12 cellular contexts compared by ENCODE assay signal in the genomic region with DNA sequence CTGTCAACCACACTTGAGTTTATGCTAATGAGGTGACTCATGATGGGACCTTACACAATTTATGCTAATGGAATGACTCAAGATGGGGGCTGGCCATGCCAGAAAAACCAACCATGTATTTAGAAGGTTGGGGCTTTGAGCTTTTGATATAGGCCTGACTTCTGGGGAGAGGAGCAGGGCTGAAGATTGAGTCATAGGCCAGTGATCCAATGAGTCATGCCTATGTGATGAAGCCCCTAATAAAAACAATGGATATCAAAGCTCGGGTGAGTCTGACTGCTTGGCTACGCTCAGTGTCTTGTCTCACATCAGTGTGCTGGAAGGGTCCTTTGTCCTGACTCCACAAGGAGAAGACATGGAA. TPM values are rescaled to one million over a fixed set of nuclear protein-coding genes. Genes with fewer than 3 reads are reported as not detected.
DNase-seq lines count a peak whose midpoint lies in the region; ATAC-seq, FAIRE-seq and TF ChIP-seq lines count a peak whose summit lies in the region.
"Had no signal": no experiment of that assay in that cellular context is flagged by ENCODE, and none has a peak within 500 bp of the region (broad histone marks: within the 10 kb centered on the region; RNA-seq: fewer than 3 reads in every experiment).

No MANE protein-coding gene starts in this region.

- H3K4me1 ChIP-seq in osteoblast (ENCODE audit: insufficient read depth, low read length) = no peaks in the 10 kb centered on the region
- H3K4me1 ChIP-seq in upper lobe of right lung = peaks cover 3% of the 10 kb centered on the region
- H3K4me1 ChIP-seq: vagina had no signal

- peaks cover 8% of the 10 kb centered on the region for H3K27me3 ChIP-seq in osteoblast (ENCODE audit: insufficient read depth, low read length)
- no peaks in the 10 kb centered on the region for H3K27me3 ChIP-seq in upper lobe of right lung
- H3K27me3 ChIP-seq: ovary, vagina had no signal

- H3K27ac Mint-ChIP-seq in dendritic cell treated with granulocyte-macrophage colony-stimulating factor and Interleukin-4, amounts not matched to agents 40 ng/mL and 50 ng/mL, for 4 days = peak overlapping the region; percentile 16
- H3K27ac Mint-ChIP-seq: activated naive CD4-positive, alpha-beta T cell treated with anti-CD3 and anti-CD28 coated beads, Interleukin-2, amount 50 U/mL, for 24 hours had no signal

- FAIRE-seq in H54 (lab: Jason Lieb, UNC) = no peak
- FAIRE-seq: endometrium had no signal

- H3K9me3 ChIP-seq in osteoblast (ENCODE audit: low read depth, low read length) (no peaks in the 10 kb centered on the region), upper lobe of right lung (no peaks in the 10 kb centered on the region)
- H3K9me3 ChIP-seq: ovary, vagina had no signal

- H3K36me3 ChIP-seq in osteoblast (ENCODE audit: insufficient read depth, low read length) = no peaks in the 10 kb centered on the region
- no peaks in the 10 kb centered on the region for H3K36me3 ChIP-seq in upper lobe of right lung
- H3K36me3 ChIP-seq: ovary, vagina had no signal

- H3K27me3 Mint-ChIP-seq in dendritic cell treated with granulocyte-macrophage colony-stimulating factor and Interleukin-4, amounts not matched to agents 40 ng/mL and 50 ng/mL, for 4 days = no peaks in the 10 kb centered on the region
- H3K27me3 Mint-ChIP-seq: activated naive CD4-positive, alpha-beta T cell treated with anti-CD3 and anti-CD28 coated beads, Interleukin-2, amount 50 U/mL, for 24 hours had no signal

- no peak for ATAC-seq in upper lobe of right lung

- no peak overlapping the region for H3K4me2 ChIP-seq in osteoblast (ENCODE audit: insufficient read depth, low read length)

- peaks cover 52% of the 10 kb centered on the region for H3K4me1 Mint-ChIP-seq in dendritic cell treated with granulocyte-macrophage colony-stimulating factor and Interleukin-4, amounts not matched to agents 40 ng/mL and 50 ng/mL, for 4 days (ENCODE audit: low read depth)
- H3K4me1 Mint-ChIP-seq: activated naive CD4-positive, alpha-beta T cell treated with anti-CD3 and anti-CD28 coated beads, Interleukin-2, amount 50 U/mL, for 24 hours had no signal

- TF ChIP-seq POLR2A in H54 (IDR thresholded peaks at IDR 0.05; ENCODE audit: low read depth, low read length) = no peak

- peaks cover 11% of the 10 kb centered on the region for H3K36me3 Mint-ChIP-seq in dendritic cell treated with granulocyte-macrophage colony-stimulating factor and Interleukin-4, amounts not matched to agents 40 ng/mL and 50 ng/mL, for 4 days (ENCODE audit: low read depth)
- H3K36me3 Mint-ChIP-seq: activated naive CD4-positive, alpha-beta T cell treated with anti-CD3 and anti-CD28 coated beads, Interleukin-2, amount 50 U/mL, for 24 hours had no signal

- peaks cover 8% of the 10 kb centered on the region for H3K9me3 Mint-ChIP-seq in dendritic cell treated with granulocyte-macrophage colony-stimulating factor and Interleukin-4, amounts not matched to agents 40 ng/mL and 50 ng/mL, for 4 days
- H3K9me3 Mint-ChIP-seq: activated naive CD4-positive, alpha-beta T cell treated with anti-CD3 and anti-CD28 coated beads, Interleukin-2, amount 50 U/mL, for 24 hours had no signal

- H3K4me3 ChIP-seq in osteoblast (ENCODE audit: insufficient read depth, low read length) (no peak overlapping the region), upper lobe of right lung (no peak overlapping the region)
- H3K4me3 ChIP-seq: ovary, vagina had no signal

- peak; percentile 73 for DNase-seq in ELF-1 (ENCODE audit: low read depth, low spot score)
- DNase-seq in M059J (ENCODE audit: low read depth) = peak; percentile 70
- DNase-seq in osteoblast (ENCODE audit: insufficient read length, low spot score, missing footprints) = peak; percentile 86
- DNase-seq in upper lobe of right lung = no peak
- no peak for DNase-seq in medulla oblongata (ENCODE audit: extremely low spot score)
- DNase-seq in H54 (ENCODE audit: insufficient read length, low spot score) = no peak
- DNase-seq: NCI-H1436 treated with DMSO at 0.1 percent for 48 hours, ovary had no signal

- intact Hi-C loops in dendritic cell treated with granulocyte-macrophage colony-stimulating factor and Interleukin-4, amounts not matched to agents 40 ng/mL and 50 ng/mL, for 4 days (cut with micrococcal nuclease) = no loop called here
- intact Hi-C loops in upper lobe of right lung (cut with DNase I) = no loop called here

- H3K27ac ChIP-seq in osteoblast (ENCODE audit: low read depth, low read length) (no peak overlapping the region), upper lobe of right lung (no peak overlapping the region)
- H3K27ac ChIP-seq: ovary, vagina had no signal

- TF ChIP-seq CTCF in osteoblast (IDR thresholded peaks at IDR 0.05; ENCODE audit: extremely low read depth, low read depth, low read length) (no peak), upper lobe of right lung (IDR thresholded peaks at IDR 0.05) (no peak)

- H3K4me3 Mint-ChIP-seq in dendritic cell treated with granulocyte-macrophage colony-stimulating factor and Interleukin-4, amounts not matched to agents 40 ng/mL and 50 ng/mL, for 4 days = no peak overlapping the region
- H3K4me3 Mint-ChIP-seq: activated naive CD4-positive, alpha-beta T cell treated with anti-CD3 and anti-CD28 coated beads, Interleukin-2, amount 50 U/mL, for 24 hours had no signal

- H3K79me2 ChIP-seq in osteoblast (ENCODE audit: insufficient read depth, low read length) = no peaks in the 10 kb centered on the region

- H2AFZ ChIP-seq in osteoblast (ENCODE audit: low read length) = no peak overlapping the region

- no peaks in the 10 kb centered on the region for H4K20me1 ChIP-seq in osteoblast (ENCODE audit: insufficient read depth, low read length)

RNA-seq across cellular contexts. Expression of a gene that starts 7.3 kb away (rescaled TPM):
- not detected in 2 replicates for total RNA-seq in M059J (2014; rRNA removed; shearing (Covaris generic))
- total RNA-seq in osteoblast (not detected in 2 replicates), upper lobe of right lung (0.41 TPM)
- total RNA-seq: vagina had no signal

RNA-seq across cellular contexts. Expression of a gene that starts 33.5 kb away (rescaled TPM):
- not detected in 2 replicates for total RNA-seq in M059J (2014; rRNA removed; shearing (Covaris generic))
- not detected in 2 replicates for total RNA-seq in osteoblast
- not detected for total RNA-seq in upper lobe of right lung
- total RNA-seq: ovary, vagina had no signal

RNA-seq across cellular contexts. Expression of a gene that starts 47.3 kb away (rescaled TPM):
- not detected in 2 replicates for total RNA-seq in M059J (2014; rRNA removed; shearing (Covaris generic))
- total RNA-seq in osteoblast = 0.36 TPM in 1 of 2 replicates, not detected in the other
- not detected for total RNA-seq in upper lobe of right lung
- total RNA-seq: ovary, vagina had no signal

Comparison
In these comparisons a context has a peak if more than half of its experiments do, and no peak if none do; other contexts are left out.
1. DNase-seq: peak in ELF-1 (single experiment), M059J (single experiment) and osteoblast (single experiment); none in upper lobe of right lung (single experiment), medulla oblongata (single experiment) and H54 (single experiment).